1 cellular context compared by ENCODE assay signal in genomic region chr1:223240122-223240521, GRCh38.
TF ChIP-seq lines count a peak whose summit lies in the region.

No MANE protein-coding gene starts in this region.

TF ChIP-seq in K562, 482 proteins besides CTCF, POLR2A, EP300 and RAD21 (continued from another document and continues in another):
- TF ChIP-seq GTF3C2 (IDR thresholded peaks at IDR 0.05; ENCODE audit: borderline replicate concordance, extremely low read depth, insufficient read length) (no peak), FOXA1 (IDR thresholded peaks at IDR 0.05; ENCODE audit: borderline replicate concordance) (no peak), TFAP4 (CRISPR knock-in tag; IDR thresholded peaks at IDR 0.05; ENCODE audit: borderline replicate concordance) (no peak), CREB3L1 (IDR thresholded peaks at IDR 0.05; ENCODE audit: borderline replicate concordance, low read depth) (no peak), RREB1 (CRISPR knock-in tag; IDR thresholded peaks at IDR 0.05) (no peak), AFF1 (IDR thresholded peaks at IDR 0.05; ENCODE audit: low read depth in 1 of 2, partially characterized antibody in 2 of 2) (no peak), NONO (IDR thresholded peaks at IDR 0.05; ENCODE audit: low read depth in 2 of 2, low read length in 1 of 2) (no peak), CBFA2T2 (conservative IDR thresholded peaks at IDR 0.05) (no peak), ZNF41 (CRISPR knock-in tag; conservative IDR thresholded peaks at IDR 0.05) (no peak), MECOM (CRISPR knock-in tag; IDR thresholded peaks at IDR 0.05) (no peak), ZNF263 (CRISPR knock-in tag; IDR thresholded peaks at IDR 0.05; ENCODE audit: borderline replicate concordance) (no peak), HIVEP1 (CRISPR knock-in tag; IDR thresholded peaks at IDR 0.05) (no peak), GATAD2A (IDR thresholded peaks at IDR 0.05) (no peak), LARP7 (IDR thresholded peaks at IDR 0.05) (0 out of 2 replicates have a peak, but pooled peaks have one; percentile 15), RFX5 (IDR thresholded peaks at IDR 0.05; ENCODE audit: low read depth, low read length) (no peak), HDAC1 (IDR thresholded peaks at IDR 0.05) (0 out of 4 replicates have a peak, but pooled peaks of 1 of the 2 experiments have one; percentile 56), RFX1 (IDR thresholded peaks at IDR 0.05) (no peak), SIRT6 (IDR thresholded peaks at IDR 0.05; ENCODE audit: low read depth, low read length) (no peak), ZNF57 (CRISPR knock-in tag; IDR thresholded peaks at IDR 0.05) (no peak), ATF7 (IDR thresholded peaks at IDR 0.05) (no peak), SMAD4 (CRISPR knock-in tag; conservative IDR thresholded peaks at IDR 0.05) (no peak), CHCHD3 (CRISPR knock-in tag; IDR thresholded peaks at IDR 0.05) (no peak), NFIC (IDR thresholded peaks at IDR 0.05) (0 out of 2 replicates have a peak, but pooled peaks have one; percentile 8), ZNF384 (IDR thresholded peaks at IDR 0.05; ENCODE audit: low read depth, low read length) (no peak), GMEB1 (CRISPR knock-in tag; IDR thresholded peaks at IDR 0.05) (no peak), TRIM24 (IDR thresholded peaks at IDR 0.05) (peak in 1 of 2 experiments; percentile 66; a peak in 2 of 4 replicates), ZBTB1 (CRISPR knock-in tag; IDR thresholded peaks at IDR 0.05; ENCODE audit: borderline replicate concordance, low read depth) (no peak), SP2 (IDR thresholded peaks at IDR 0.05; ENCODE audit: extremely low read depth, low read depth, low read length, poor library complexity, severe bottlenecking) (no peak), ETV1 (tag; conservative IDR thresholded peaks at IDR 0.05; ENCODE audit: low read depth) (no peak), SRSF1 (IDR thresholded peaks at IDR 0.05; ENCODE audit: low read depth, low read length) (no peak), NR2C1 (IDR thresholded peaks at IDR 0.05) (no peak), NR2C1 (tag; IDR thresholded peaks at IDR 0.05) (no peak), SP1 (CRISPR knock-in tag; IDR thresholded peaks at IDR 0.05) (no peak), FOXM1 (IDR thresholded peaks at IDR 0.05; ENCODE audit: low read depth) (0 out of 2 replicates have a peak, but pooled peaks have one; percentile 9), FOXM1 (CRISPR knock-in tag; IDR thresholded peaks at IDR 0.05; ENCODE audit: low read depth) (no peak), MTA1 (IDR thresholded peaks at IDR 0.05; ENCODE audit: borderline replicate concordance) (no peak), MYBL2 (IDR thresholded peaks at IDR 0.05; ENCODE audit: low read depth) (no peak), MYBL2 (CRISPR knock-in tag; IDR thresholded peaks at IDR 0.05; ENCODE audit: borderline replicate concordance) (no peak), MAZ (CRISPR knock-in tag; conservative IDR thresholded peaks at IDR 0.05 in 1 of 2, IDR thresholded peaks at IDR 0.05 in 1 of 2) (no peak), HES1 (IDR thresholded peaks at IDR 0.05; ENCODE audit: low read depth) (no peak), STAG1 (CRISPR knock-in tag; IDR thresholded peaks at IDR 0.05; ENCODE audit: borderline replicate concordance) (no peak), MNT (conservative IDR thresholded peaks at IDR 0.05) (no peak), MBD1 (CRISPR knock-in tag; IDR thresholded peaks at IDR 0.05) (no peak), ZNF431 (CRISPR knock-in tag; IDR thresholded peaks at IDR 0.05) (no peak), BCL6 (CRISPR knock-in tag; IDR thresholded peaks at IDR 0.05) (no peak)
